ENCODE assay signal across 8 cellular contexts in genomic region chr3:149657458-149657795, GRCh38. TPM values are rescaled to one million over a fixed set of nuclear protein-coding genes. Genes with fewer than 3 reads are reported as not detected.
DNase-seq lines count a peak whose midpoint lies in the region; ATAC-seq and TF ChIP-seq lines count a peak whose summit lies in the region.

No MANE protein-coding gene starts in this region.

- no peak for TF ChIP-seq RAD21 in Ishikawa (IDR thresholded peaks at IDR 0.05; ENCODE audit: low read depth)

- H3K4me3 ChIP-seq in kidney epithelial cell (ENCODE audit: low read depth, low read length) (peak overlapping the region; percentile 77), stomach (peak overlapping the region; percentile 63 to 78 (median 73))

- H3K27ac ChIP-seq in stomach: peak overlapping the region; percentile 86 to 99 (median 96)

- 0 to 1% (median 0%) methylated on average over 7 to 21 of the region's 21 CpGs for WGBS in stomach, 5 donors

- H3K27me3 ChIP-seq in kidney epithelial cell (ENCODE audit: control insufficient read depth, insufficient read depth, low read length) (no peaks in the 10 kb centered on the region), stomach (peaks cover 0 to 27% (median 0%) of the 10 kb centered on the region in 3 donors)

- intact Hi-C loops in stomach (cut with DNase I; ENCODE audit: low total_unique reads): loop anchor here (10.0 kb wide), 1 partner anchor 83 kb away; no protein-coding TSS in a partner anchor

- DNase-seq in T47D (ENCODE audit: low read depth in 1 of 2, low spot score in 1 of 2): peak; percentile 63 to 77
- DNase-seq in kidney epithelial cell (ENCODE audit: low read depth): no peak
- DNase-seq in stomach: peak; percentile 33
- no peak for DNase-seq in NCI-H1930 (lab: John Stamatoyannopoulos, UW)
- DNase-seq in NCI-H1417 treated with DMSO at 0.1 percent for 48 hours (lab: John Stamatoyannopoulos, UW): no peak
- DNase-seq in COR-L47 (lab: John Stamatoyannopoulos, UW): no peak

- in situ Hi-C loops in T47D (cut with HindIII; ENCODE audit: low pct_unique_long_range_greater_than_20kb, low sequenced_read_pairs): no loop called here

- peak; percentile 23 for ATAC-seq in GM18519 (IDR thresholded peaks at IDR 0.05; ENCODE audit: low FRiP score, unreplicated experiment)

- peaks cover 24 to 67% (median 40%) of the 10 kb centered on the region in 4 donors for H3K4me1 ChIP-seq in stomach

- no peaks in the 10 kb centered on the region for H3K9me3 ChIP-seq in stomach

- no peak for TF ChIP-seq CTCF in kidney epithelial cell (IDR thresholded peaks at IDR 0.05; ENCODE audit: insufficient read depth, low read length, poor library complexity, severe bottlenecking)
- no peak for TF ChIP-seq CTCF in stomach (IDR thresholded peaks at IDR 0.05)

- H3K36me3 ChIP-seq in kidney epithelial cell (ENCODE audit: control insufficient read depth, insufficient read depth, low read length) (no peaks in the 10 kb centered on the region), stomach (peaks cover 0 to 4% (median 0%) of the 10 kb centered on the region in 4 donors)

- no peak for TF ChIP-seq EP300 in Ishikawa (IDR thresholded peaks at IDR 0.05; ENCODE audit: borderline replicate concordance)
- TF ChIP-seq EP300 in stomach (IDR thresholded peaks at IDR 0.05): no peak

- no peak for TF ChIP-seq POLR2A in stomach (IDR thresholded peaks at IDR 0.05)

TF ChIP-seq in Ishikawa, 13 proteins besides CTCF, POLR2A, EP300 and RAD21:
- TF ChIP-seq NFIC (IDR thresholded peaks at IDR 0.05) (0 out of 2 replicates have a peak, but pooled peaks have one; percentile 6), REST (IDR thresholded peaks at IDR 0.05; ENCODE audit: low read depth) (no peak), TAF1 (IDR thresholded peaks at IDR 0.05; ENCODE audit: low read depth) (no peak), CEBPB (IDR thresholded peaks at IDR 0.05) (peak; percentile 74)

RNA-seq across cellular contexts. Expression of gene WWTR1, which starts 0.4 kb away (rescaled TPM):
- 42.1 and 50.4 TPM in 2 replicates for total RNA-seq in kidney epithelial cell
- total RNA-seq in stomach: 100 to 1,000 TPM in 2 of 5 donors, 10 to 100 TPM in 3; 15.4 to 116 (median 89.4) TPM
- 10 to 100 TPM; 19.8 to 61.6 (median 51.1) TPM for polyA plus RNA-seq in stomach

Comparison
In these comparisons a context has a peak if more than half of its experiments do, and no peak if none do; other contexts are left out.
1. DNase-seq: peak in T47D (2 of 2) and stomach (single experiment); none in kidney epithelial cell (single experiment), NCI-H1930 (0 of 2), NCI-H1417 treated with DMSO at 0.1 percent for 48 hours (single experiment) and COR-L47 (single experiment).